In the genomic region with DNA sequence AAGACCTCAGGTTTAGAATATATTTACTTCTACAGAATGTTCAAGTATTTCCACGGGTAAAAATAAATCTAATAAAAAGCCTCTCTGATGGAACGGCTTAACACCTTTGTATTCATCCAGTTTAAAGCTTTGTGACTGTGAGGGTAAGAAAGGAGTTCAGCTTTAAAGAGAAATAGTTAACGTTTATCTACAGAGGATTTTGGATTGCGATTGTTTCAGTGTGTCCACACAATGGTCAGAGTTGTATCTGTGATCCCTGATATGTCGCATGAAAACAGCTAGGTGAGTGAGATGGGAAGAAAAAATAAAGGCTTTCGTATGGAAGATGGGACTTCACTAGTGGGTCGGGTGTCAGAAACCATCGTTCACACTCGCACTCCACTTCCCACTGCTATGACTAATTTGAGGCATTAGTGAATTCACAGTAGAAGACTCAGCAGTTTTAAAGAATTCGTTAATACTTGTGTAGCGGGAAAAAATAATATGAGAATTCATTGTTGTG, we compare ENCODE assay signal across 8 cellular contexts. TPM values are rescaled to one million over a fixed set of nuclear protein-coding genes. Genes with fewer than 3 reads are reported as not detected.
DNase-seq lines count a peak whose midpoint lies in the region; ATAC-seq, FAIRE-seq and TF ChIP-seq lines count a peak whose summit lies in the region.

No MANE protein-coding gene starts in this region.

- H3K4me1 ChIP-seq in smooth muscle cell (ENCODE audit: low read depth): peaks cover 18% of the 10 kb centered on the region

- TF ChIP-seq CTCF in HFF-Myc (IDR thresholded peaks at IDR 0.05; ENCODE audit: low read depth, low read length, missing control alignments) (no peak), smooth muscle cell (IDR thresholded peaks at IDR 0.05; ENCODE audit: borderline replicate concordance, insufficient read depth, poor library complexity, severe bottlenecking) (no peak)

- H3K36me3 ChIP-seq in smooth muscle cell (ENCODE audit: low read depth): no peaks in the 10 kb centered on the region

- peak overlapping the region; percentile 18 for H2AFZ ChIP-seq in smooth muscle cell (ENCODE audit: low read depth)

- H3K4me2 ChIP-seq in smooth muscle cell: peak overlapping the region; percentile 86

- peaks cover 47% of the 10 kb centered on the region for H3K79me2 ChIP-seq in smooth muscle cell (ENCODE audit: low read depth)

- no peak for ATAC-seq in activated CD8-positive, alpha-beta T cell treated with anti-CD3 and anti-CD28 coated beads, Interleukin-2, amount 10 ng/mL, durations not matched to agents 7 days and 5 days

- H3K27me3 Mint-ChIP-seq in activated CD8-positive, alpha-beta T cell treated with anti-CD3 and anti-CD28 coated beads, Interleukin-2, amount 10 ng/mL, durations not matched to agents 7 days and 5 days (ENCODE audit: low read depth): peaks cover 30% of the 10 kb centered on the region

- H3F3A ChIP-seq in smooth muscle cell (ENCODE audit: low read depth): peaks cover 4% of the 10 kb centered on the region

- H3K9me3 Mint-ChIP-seq in activated CD8-positive, alpha-beta T cell treated with anti-CD3 and anti-CD28 coated beads, Interleukin-2, amount 10 ng/mL, durations not matched to agents 7 days and 5 days (ENCODE audit: insufficient read depth): no peaks in the 10 kb centered on the region

- TF ChIP-seq POLR2A in GM12891 (IDR thresholded peaks at IDR 0.05; ENCODE audit: low read depth, low read length): no peak

- CTCF ChIA-PET in activated CD8-positive, alpha-beta T cell treated with anti-CD3 and anti-CD28 coated beads, Interleukin-2, amount 10 ng/mL, durations not matched to agents 7 days and 5 days (lab: Charles Lee): interaction anchor here (0.9 to 2.5 kb wide), 9 partner anchors 16 to 183 kb away, joined by 3 to 16 read pairs (median 4); no protein-coding TSS in a partner anchor

- H3K4me3 ChIP-seq in HFF-Myc (replicated peaks; ENCODE audit: low read depth, low read length): peak overlapping the region; percentile 61
- peak overlapping the region; percentile 78 for H3K4me3 ChIP-seq in iPS-11a (ENCODE audit: low read depth, low read length)
- peak overlapping the region; percentile 93 for H3K4me3 ChIP-seq in smooth muscle cell

- peaks cover 15% of the 10 kb centered on the region for H3K4me1 Mint-ChIP-seq in activated CD8-positive, alpha-beta T cell treated with anti-CD3 and anti-CD28 coated beads, Interleukin-2, amount 10 ng/mL, durations not matched to agents 7 days and 5 days (ENCODE audit: low read depth)

- FAIRE-seq in GM12891 (lab: Jason Lieb, UNC): no peak

- peak overlapping the region; percentile 24 for H3K9ac ChIP-seq in smooth muscle cell (ENCODE audit: low read depth)

- H3K4me3 Mint-ChIP-seq in activated CD8-positive, alpha-beta T cell treated with anti-CD3 and anti-CD28 coated beads, Interleukin-2, amount 10 ng/mL, durations not matched to agents 7 days and 5 days: peak overlapping the region; percentile 77

- H3K27ac Mint-ChIP-seq in activated CD8-positive, alpha-beta T cell treated with anti-CD3 and anti-CD28 coated beads, Interleukin-2, amount 10 ng/mL, durations not matched to agents 7 days and 5 days: peak overlapping the region; percentile 64

- H3K9me3 ChIP-seq in smooth muscle cell (replicated peaks; ENCODE audit: low read depth): no peaks in the 10 kb centered on the region

- peak; percentile 27 for DNase-seq in AG20443 (ENCODE audit: low spot score)
- DNase-seq in HFF-Myc (ENCODE audit: extremely low read depth, low read depth): no peak
- no peak for DNase-seq in activated CD8-positive, alpha-beta T cell treated with anti-CD3 and anti-CD28 coated beads, Interleukin-2, amount 10 ng/mL, durations not matched to agents 7 days and 5 days
- DNase-seq in smooth muscle cell (lab: John Stamatoyannopoulos, UW; ENCODE audit: unreplicated experiment): no peak
- DNase-seq in T1000 (lab: John Stamatoyannopoulos, UW): no peak
- no peak for DNase-seq in GM12891 (ENCODE audit: insufficient read length, low spot score)
- DNase-seq in ecto neural progenitor cell (ENCODE audit: low spot score): no peak

- H4K20me1 ChIP-seq in smooth muscle cell (ENCODE audit: low read depth): peaks cover 60% of the 10 kb centered on the region

- WGBS in smooth muscle cell (ENCODE audit: low lambda C conversion rate): 15% methylated on average over 11 of the region's 11 CpGs

- H3K36me3 Mint-ChIP-seq in activated CD8-positive, alpha-beta T cell treated with anti-CD3 and anti-CD28 coated beads, Interleukin-2, amount 10 ng/mL, durations not matched to agents 7 days and 5 days (ENCODE audit: low read depth): no peaks in the 10 kb centered on the region

- H3K27ac ChIP-seq in smooth muscle cell (ENCODE audit: low read depth): peak overlapping the region; percentile 20

- no peaks in the 10 kb centered on the region for H3K27me3 ChIP-seq in smooth muscle cell (ENCODE audit: low read depth)

- POLR2A ChIA-PET in activated CD8-positive, alpha-beta T cell treated with anti-CD3 and anti-CD28 coated beads, Interleukin-2, amount 10 ng/mL, durations not matched to agents 7 days and 5 days (lab: Charles Lee): interaction anchor here (1.9 kb wide), 1 partner anchor 68 kb away, joined by 9 read pairs; a partner anchor contains a TSS

TF ChIP-seq in GM12891, 5 proteins besides CTCF, POLR2A, EP300 and RAD21:
- no peak for TF ChIP-seq SPI1 (IDR thresholded peaks at IDR 0.05; ENCODE audit: low read depth, low read length)
- TF ChIP-seq POLR2AphosphoS5 (IDR thresholded peaks at IDR 0.05; ENCODE audit: low read depth, low read length): no peak
- TF ChIP-seq PAX5 (IDR thresholded peaks at IDR 0.05; ENCODE audit: insufficient read depth, low read length, severe bottlenecking): no peak
- TF ChIP-seq POU2F2 (IDR thresholded peaks at IDR 0.05; ENCODE audit: low read depth, low read length): no peak
- TF ChIP-seq TAF1 (IDR thresholded peaks at IDR 0.05; ENCODE audit: low read depth, low read length): no peak

RNA-seq across cellular contexts. Expression of a gene that starts 1.6 kb away (rescaled TPM):
- total RNA-seq in activated CD8-positive, alpha-beta T cell treated with anti-CD3 and anti-CD28 coated beads, Interleukin-2, amount 10 ng/mL, durations not matched to agents 7 days and 5 days: 10 to 100 TPM; 16.5 to 17.0 TPM
- 146 and 161 TPM in 2 replicates for total RNA-seq in smooth muscle cell
- 121 and 176 TPM in 2 replicates for polyA plus RNA-seq in smooth muscle cell
- polyA plus RNA-seq in GM12891 (2012; ENCODE audit: low read depth, missing spikeins): 5.1 TPM
